In genomic region chr6:27133281-27134227, GRCh38 we compare ENCODE assay signal across 8 cellular contexts.
DNase-seq lines count a peak whose midpoint lies in the region; ATAC-seq and TF ChIP-seq lines count a peak whose summit lies in the region.

No MANE protein-coding gene starts in this region.

- H3K36me3 ChIP-seq in ES-I3 (ENCODE audit: insufficient read depth, low read length), result no peaks in the 10 kb centered on the region
- peaks cover 16% of the 10 kb centered on the region for H3K36me3 ChIP-seq in OCI-LY3 (replicated peaks; ENCODE audit: low read depth, low read length)
- no peaks in the 10 kb centered on the region for H3K36me3 ChIP-seq in esophagus squamous epithelium
- H3K36me3 ChIP-seq in neural cell (ENCODE audit: insufficient read depth, low read length), result no peaks in the 10 kb centered on the region
- H3K36me3 ChIP-seq in upper lobe of right lung, result peaks cover 3% of the 10 kb centered on the region

- H3K9me2 ChIP-seq in neural cell (ENCODE audit: insufficient read depth, low read length), result no peaks in the 10 kb centered on the region

- H3F3A ChIP-seq in neural cell (ENCODE audit: insufficient read depth, low read length, poor library complexity, severe bottlenecking), result no peaks in the 10 kb centered on the region

- H3K79me2 ChIP-seq in OCI-LY3 (ENCODE audit: low read length), result peaks cover 11% of the 10 kb centered on the region
- H3K79me2 ChIP-seq in neural cell (replicated peaks; ENCODE audit: insufficient read depth, low read length), result no peaks in the 10 kb centered on the region

- H4K20me1 ChIP-seq in OCI-LY3 (ENCODE audit: insufficient read depth, low read length) (no peaks in the 10 kb centered on the region), neural cell (ENCODE audit: insufficient read depth) (no peaks in the 10 kb centered on the region)

- H3K4me3 ChIP-seq in OCI-LY3 (ENCODE audit: low read length) (peak overlapping the region; percentile 84), esophagus squamous epithelium (peak overlapping the region; percentile 45 to 71 (median 58)), neural cell (ENCODE audit: low read length) (peak overlapping the region; percentile 76), upper lobe of right lung (peak overlapping the region; percentile 56)

- H2AFZ ChIP-seq in OCI-LY3 (ENCODE audit: low read depth, low read length), result no peak overlapping the region
- H2AFZ ChIP-seq in neural cell (ENCODE audit: low read depth, low read length), result no peak overlapping the region

- H3K4me2 ChIP-seq in OCI-LY3 (ENCODE audit: low read length) (peak overlapping the region; percentile 84), neural cell (ENCODE audit: low read length) (peak overlapping the region; percentile 86)

- peak; percentile 1 for TF ChIP-seq EP300 in neural cell (conservative IDR thresholded peaks at IDR 0.05; ENCODE audit: poor library complexity, severe bottlenecking)

- no peak for TF ChIP-seq RAD21 in neural cell (conservative IDR thresholded peaks at IDR 0.05)

- peak in 3 of 4 donors; percentile 13 to 61 (median 55) for TF ChIP-seq POLR2A in esophagus squamous epithelium (IDR thresholded peaks at IDR 0.05)

- H3K9me3 ChIP-seq in ES-I3 (ENCODE audit: control insufficient read depth, insufficient read depth, low read length) (no peaks in the 10 kb centered on the region), OCI-LY3 (ENCODE audit: insufficient read depth, low read length) (no peaks in the 10 kb centered on the region), esophagus squamous epithelium (no peaks in the 10 kb centered on the region), neural cell (ENCODE audit: low read length) (no peaks in the 10 kb centered on the region), upper lobe of right lung (no peaks in the 10 kb centered on the region)

- H3K9ac ChIP-seq in ES-I3 (ENCODE audit: low read depth, low read length) (peak overlapping the region; percentile 69), OCI-LY3 (ENCODE audit: low read length) (peak overlapping the region; percentile 97), neural cell (ENCODE audit: low read length) (peak overlapping the region; percentile 54)

- H3K4me1 ChIP-seq in ES-I3 (ENCODE audit: insufficient read depth, low read length) (peaks cover 18% of the 10 kb centered on the region), OCI-LY3 (ENCODE audit: low read length) (peaks cover 45% of the 10 kb centered on the region), esophagus squamous epithelium (peaks cover 0 to 41% (median 7%) of the 10 kb centered on the region in 3 donors), upper lobe of right lung (peaks cover 6% of the 10 kb centered on the region)

- DNase-seq in activated T-cell treated with anti-CD3 and anti-CD28 coated beads for 48 hours (ENCODE audit: low read depth) (peak; percentile 78), esophagus squamous epithelium (lab: John Stamatoyannopoulos, UW) (peak; percentile 37), upper lobe of right lung (peak; percentile 84)

- intact Hi-C loops in esophagus squamous epithelium (cut with DNase I) (loop anchor here (10.0 kb wide), 1 partner anchor 1009 kb away; a partner anchor contains a TSS), upper lobe of right lung (cut with DNase I) (no loop called here)

- H3K27me3 ChIP-seq in OCI-LY3 (ENCODE audit: low read depth, low read length) (no peaks in the 10 kb centered on the region), esophagus squamous epithelium (no peaks in the 10 kb centered on the region), neural cell (ENCODE audit: insufficient read depth, low read depth, low read length) (no peaks in the 10 kb centered on the region), upper lobe of right lung (no peaks in the 10 kb centered on the region)

- 6 to 9% methylated on average over 10 to 27 of the region's 43 CpGs for WGBS in esophagus squamous epithelium, 2 donors

- ATAC-seq in HG03045 (IDR thresholded peaks at IDR 0.05; ENCODE audit: unreplicated experiment), result peak; percentile 2
- peak; percentile 40 for ATAC-seq in upper lobe of right lung
- no peak for ATAC-seq in GM18870 (IDR thresholded peaks at IDR 0.05; ENCODE audit: unreplicated experiment)

- TF ChIP-seq CTCF in OCI-LY3 (IDR thresholded peaks at IDR 0.05; ENCODE audit: low read depth, low read length) (no peak), esophagus squamous epithelium (IDR thresholded peaks at IDR 0.05) (no peak), neural cell (IDR thresholded peaks at IDR 0.05; ENCODE audit: poor library complexity, severe bottlenecking) (no peak), upper lobe of right lung (IDR thresholded peaks at IDR 0.05) (no peak)

- H3K27ac ChIP-seq in OCI-LY3 (ENCODE audit: low read length), result peak overlapping the region; percentile 99
- peak overlapping the region; percentile 91 to 98 (median 95) for H3K27ac ChIP-seq in esophagus squamous epithelium
- H3K27ac ChIP-seq in neural cell (ENCODE audit: low read length), result peak overlapping the region; percentile 22
- H3K27ac ChIP-seq in upper lobe of right lung, result peak overlapping the region; percentile 77

TF ChIP-seq in neural cell, 6 proteins besides CTCF, POLR2A, EP300 and RAD21:
- TF ChIP-seq TAF1 (IDR thresholded peaks at IDR 0.05; ENCODE audit: low read depth) (no peak), MXI1 (conservative IDR thresholded peaks at IDR 0.05; ENCODE audit: poor library complexity, severe bottlenecking) (no peak), EZH2 (IDR thresholded peaks at IDR 0.05; ENCODE audit: borderline replicate concordance, insufficient read depth, low read length, poor library complexity, severe bottlenecking) (no peak), POLR2AphosphoS5 (IDR thresholded peaks at IDR 0.05) (no peak), SMC3 (conservative IDR thresholded peaks at IDR 0.05; ENCODE audit: poor library complexity) (no peak), REST (IDR thresholded peaks at IDR 0.05; ENCODE audit: borderline replicate concordance) (no peak)
TF ChIP-seq in neural cell: peak in this region for 0.

Comparison
In these comparisons a context has a peak if more than half of its experiments do, and no peak if none do; other contexts are left out.
1. H3K27ac ChIP-seq: peak in every context shown above with its lines; median percentile 99 in OCI-LY3; 95 in esophagus squamous epithelium; 77 in upper lobe of right lung; 22 in neural cell.